17 cellular contexts compared by ENCODE assay signal in the genomic region with DNA sequence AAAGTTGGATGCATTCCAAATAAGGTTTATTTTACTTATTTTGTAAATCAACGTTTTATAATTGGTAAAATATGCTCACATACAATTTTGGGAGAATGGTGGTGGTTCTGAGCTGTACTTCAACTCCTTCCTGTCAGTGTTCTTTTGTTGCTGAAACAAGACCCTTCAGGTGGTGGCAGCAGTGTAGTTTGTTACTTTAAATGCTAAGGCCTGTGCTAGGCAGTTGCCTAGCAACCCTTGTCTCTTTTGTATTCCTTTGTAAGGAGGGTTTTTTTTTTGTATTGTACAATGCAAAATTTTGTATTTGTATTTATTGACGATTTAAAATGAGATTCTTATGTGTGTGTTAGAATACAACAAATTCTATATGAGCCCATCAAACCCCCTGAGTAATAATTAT.
A peak's percentile ranks its signal among the peaks of the same experiment; 100 is the strongest.
DNase-seq lines count a peak whose midpoint lies in the region; ATAC-seq and TF ChIP-seq lines count a peak whose summit lies in the region.
"Had no signal": no experiment of that assay in that cellular context is flagged by ENCODE, and none has a peak within 500 bp of the region (broad histone marks: within the 10 kb centered on the region; RNA-seq: fewer than 3 reads in every experiment).

No MANE protein-coding gene starts in this region.

- H3K9me3 Mint-ChIP-seq in T-helper 2 cell treated with Interferon-gamma antibody and Interleukin-4, amounts not matched to agents 5 μg/mL and 100 μg/mL, for 36 hours: no peaks in the 10 kb centered on the region
- H3K9me3 Mint-ChIP-seq in Calu3 (ENCODE audit: low read depth, unreplicated experiment): peaks cover 9% of the 10 kb centered on the region

- CTCF ChIA-PET in Calu3 (lab: Charles Lee): no interaction called here

- H3K4me2 ChIP-seq in Karpas-422 (ENCODE audit: low read depth, low read length, poor library complexity, severe bottlenecking): no peak overlapping the region

- ATAC-seq in GM18868 (IDR thresholded peaks at IDR 0.05; ENCODE audit: unreplicated experiment): peak; percentile 78
- ATAC-seq in left lung: peak; percentile 24

- H3K27ac ChIP-seq in Karpas-422 (ENCODE audit: low read length): no peak overlapping the region
- H3K27ac ChIP-seq in left lung: no peak overlapping the region
- H3K27ac ChIP-seq: colonic mucosa, RWPE1 had no signal

- H3K4me3 ChIP-seq in Karpas-422 (ENCODE audit: low read length): no peak overlapping the region
- H3K4me3 ChIP-seq in adipocyte (ENCODE audit: low read length): no peak overlapping the region
- H3K4me3 ChIP-seq in left lung: no peak overlapping the region
- H3K4me3 ChIP-seq: colonic mucosa had no signal

- intact Hi-C loops in left lung (cut with DNase I) (no loop called here), Calu3 (cut with micrococcal nuclease; ENCODE audit: unreplicated experiment) (no loop called here)

- no peaks in the 10 kb centered on the region for H3K27me3 Mint-ChIP-seq in T-helper 2 cell treated with Interferon-gamma antibody and Interleukin-4, amounts not matched to agents 5 μg/mL and 100 μg/mL, for 36 hours (ENCODE audit: low read depth)
- no peaks in the 10 kb centered on the region for H3K27me3 Mint-ChIP-seq in Calu3 (ENCODE audit: unreplicated experiment)

- no peaks in the 10 kb centered on the region for H3K9me2 ChIP-seq in Karpas-422 (replicated peaks; ENCODE audit: insufficient read depth, low read length)

- no peaks in the 10 kb centered on the region for H4K20me1 ChIP-seq in Karpas-422 (ENCODE audit: insufficient read depth, low read depth, low read length)

- no TSS peak for BruUV-seq in Calu3 (replicated peaks; lab: Mats Ljungman, UMichigan)

- no peak overlapping the region for H2AFZ ChIP-seq in Karpas-422 (ENCODE audit: low read length)

- H3K9ac ChIP-seq in Karpas-422 (ENCODE audit: low read length) (no peak overlapping the region), adipocyte (ENCODE audit: low read length) (no peak overlapping the region)

- no peaks in the 10 kb centered on the region for H3K36me3 Mint-ChIP-seq in T-helper 2 cell treated with Interferon-gamma antibody and Interleukin-4, amounts not matched to agents 5 μg/mL and 100 μg/mL, for 36 hours (ENCODE audit: low read depth)
- H3K36me3 Mint-ChIP-seq in Calu3 (ENCODE audit: insufficient read depth, unreplicated experiment): no peaks in the 10 kb centered on the region

- H3K9me3 ChIP-seq in Karpas-422 (ENCODE audit: low read length) (no peaks in the 10 kb centered on the region), adipocyte (ENCODE audit: control insufficient read depth, low read length) (no peaks in the 10 kb centered on the region), left lung (peaks cover 0 to 2% of the 10 kb centered on the region in 2 donors)
- H3K9me3 ChIP-seq: BE2C, colonic mucosa had no signal

- no peaks in the 10 kb centered on the region for H3K4me1 ChIP-seq in Karpas-422 (ENCODE audit: low read length)
- no peaks in the 10 kb centered on the region for H3K4me1 ChIP-seq in adipocyte (ENCODE audit: control insufficient read depth, insufficient read depth, low read length)
- no peaks in the 10 kb centered on the region for H3K4me1 ChIP-seq in left lung
- H3K4me1 ChIP-seq: BE2C, colonic mucosa had no signal

- H3K36me3 ChIP-seq in Karpas-422 (ENCODE audit: insufficient read depth, low read length): no peaks in the 10 kb centered on the region
- H3K36me3 ChIP-seq in adipocyte (ENCODE audit: control insufficient read depth, insufficient read depth, low read length, severe bottlenecking): no peaks in the 10 kb centered on the region
- no peaks in the 10 kb centered on the region for H3K36me3 ChIP-seq in left lung
- H3K36me3 ChIP-seq: BE2C, colonic mucosa had no signal

- no peaks in the 10 kb centered on the region for H3K27me3 ChIP-seq in Karpas-422 (ENCODE audit: low read length)
- no peaks in the 10 kb centered on the region for H3K27me3 ChIP-seq in adipocyte (replicated peaks; ENCODE audit: control insufficient read depth, insufficient read depth, low read length)
- no peaks in the 10 kb centered on the region for H3K27me3 ChIP-seq in left lung
- H3K27me3 ChIP-seq: BE2C, colonic mucosa had no signal

- H3K4me3 Mint-ChIP-seq in T-helper 2 cell treated with Interferon-gamma antibody and Interleukin-4, amounts not matched to agents 5 μg/mL and 100 μg/mL, for 36 hours: no peak overlapping the region
- no peak overlapping the region for H3K4me3 Mint-ChIP-seq in Calu3 (ENCODE audit: low read depth, unreplicated experiment)

- H3K79me2 ChIP-seq in Karpas-422 (ENCODE audit: low read length): no peaks in the 10 kb centered on the region

- no peaks in the 10 kb centered on the region for H3K4me1 Mint-ChIP-seq in T-helper 2 cell treated with Interferon-gamma antibody and Interleukin-4, amounts not matched to agents 5 μg/mL and 100 μg/mL, for 36 hours (ENCODE audit: low read depth)
- no peaks in the 10 kb centered on the region for H3K4me1 Mint-ChIP-seq in Calu3 (ENCODE audit: low read depth, unreplicated experiment)

- TF ChIP-seq CTCF in left lung (IDR thresholded peaks at IDR 0.05) (no peak), Calu3 (IDR thresholded peaks at IDR 0.05; ENCODE audit: unreplicated experiment) (no peak)

- no peak overlapping the region for H3K27ac Mint-ChIP-seq in T-helper 2 cell treated with Interferon-gamma antibody and Interleukin-4, amounts not matched to agents 5 μg/mL and 100 μg/mL, for 36 hours
- no peak overlapping the region for H3K27ac Mint-ChIP-seq in Calu3 (ENCODE audit: unreplicated experiment)

- DNase-seq in Karpas-422: peak; percentile 35
- peak; percentile 48 for DNase-seq in adipocyte (ENCODE audit: low read depth)
- DNase-seq in left lung: no peak
- DNase-seq in superior temporal gyrus (ENCODE audit: extremely low spot score): no peak
- no peak for DNase-seq in T-helper 2 cell treated with Interferon-gamma antibody and Interleukin-4, amounts not matched to agents 5 μg/mL and 100 μg/mL, for 36 hours (ENCODE audit: low spot score)
- no peak for DNase-seq in GM19238 (ENCODE audit: insufficient read length, low spot score)
- DNase-seq in Calu3: no peak
- DNase-seq: activated CD4-positive, CD25-positive, alpha-beta regulatory T cell; activated effector memory CD4-positive, alpha-beta T cell treated with anti-CD3 and anti-CD28 coated beads, Interleukin-2, amount 50 U/mL, for 16 hours; aorta; BE2C; colonic mucosa; IMR-90; NCI-H1105; stimulated activated CD4-positive, alpha-beta T cell treated with anti-CD3 and anti-CD28 coated beads, Interleukin-2, amount 100 ng/mL, for 48 hours had no signal

Comparison
In these comparisons a context has a peak if more than half of its experiments do, and no peak if none do; other contexts are left out.
1. DNase-seq: peak in Karpas-422 (single experiment) and adipocyte (single experiment); none in left lung (0 of 2), superior temporal gyrus (single experiment), T-helper 2 cell treated with Interferon-gamma antibody and Interleukin-4, amounts not matched to agents 5 μg/mL and 100 μg/mL, for 36 hours (single experiment), GM19238 (single experiment) and Calu3 (single experiment).